ENCODE assay signal across 26 cellular contexts in the genomic region with DNA sequence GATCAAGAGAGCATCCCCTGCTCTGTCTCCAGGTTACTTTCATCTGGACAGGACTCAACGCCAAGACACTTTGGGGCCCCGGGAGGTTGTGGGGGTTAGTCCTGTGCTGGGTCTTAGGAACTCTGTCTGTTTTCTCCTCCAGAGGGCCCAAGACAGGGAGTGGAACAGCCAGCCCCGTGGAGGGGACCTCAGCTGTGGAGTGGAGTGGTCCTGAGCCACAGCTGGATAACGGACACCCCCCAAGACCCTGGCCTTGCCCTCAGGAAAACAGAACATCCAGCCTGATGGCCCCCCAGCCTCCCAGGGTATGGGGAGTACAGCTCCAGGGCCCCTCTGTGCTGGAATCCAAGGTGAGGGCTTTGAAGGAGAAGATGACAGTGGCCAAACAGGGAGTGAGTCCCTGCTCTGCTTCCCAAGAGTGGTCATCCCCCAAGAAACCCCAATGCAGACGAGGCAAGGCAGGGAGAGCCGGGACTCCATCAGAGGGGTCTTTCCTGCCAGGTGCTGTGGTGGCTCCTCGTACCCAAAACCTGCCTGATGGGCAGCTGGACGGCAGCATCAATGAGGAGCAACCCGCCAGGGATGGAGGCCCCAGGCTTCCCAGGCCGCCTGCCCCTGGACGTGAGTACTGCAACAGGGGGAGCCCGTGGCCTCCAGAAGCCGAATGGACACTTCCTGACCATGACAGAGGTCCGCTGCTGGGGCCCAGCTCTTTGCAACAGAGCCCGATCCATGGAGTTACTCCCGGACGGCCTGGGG. TPM values are rescaled to one million over a fixed set of nuclear protein-coding genes. Genes with fewer than 3 reads are reported as not detected.
"Had no signal": no experiment of that assay in that cellular context is flagged by ENCODE, and none has a peak within 500 bp of the region (broad histone marks: within the 10 kb centered on the region; RNA-seq: fewer than 3 reads in every experiment).

No MANE protein-coding gene starts in this region.

- H3K9me3 ChIP-seq: colonic mucosa, esophagus squamous epithelium, mucosa of descending colon, neutrophil, prostate gland, right atrium auricular region, sigmoid colon, stomach, thyroid gland had no signal

- H3K36me3 ChIP-seq: colonic mucosa, neutrophil, prostate gland, thyroid gland had no signal

- DNase-seq: colonic mucosa; effector CD8-positive, alpha-beta T cell; erythroblast; esophagus squamous epithelium; foreskin melanocyte; hypothalamus; immature natural killer cell; islet precursor cell; left ventricle myocardium superior; mesenchymal stem cell; mucosa of descending colon; naive B cell; nephron progenitor cell; sigmoid colon; stimulated activated CD4-positive, alpha-beta T cell treated with anti-CD3 and anti-CD28 coated beads, Interleukin-2, amount 100 ng/mL, for 24 hours; stimulated activated CD4-positive, alpha-beta T cell treated with anti-CD3 and anti-CD28 coated beads, Interleukin-4, amount 100 ng/mL, for 24 hours; stimulated activated naive CD4-positive, alpha-beta T cell treated with Interleukin-2 at 50 U/mL for 16 hours; stomach; thyroid gland; trophoblast cell had no signal

- FAIRE-seq: endometrium had no signal

- H3K79me2 ChIP-seq: parathyroid adenoma had no signal

- H2AFZ ChIP-seq: parathyroid adenoma had no signal

- H3K4me1 ChIP-seq: colonic mucosa, parathyroid adenoma, prostate gland had no signal

- ATAC-seq: left ventricle myocardium superior; mucosa of descending colon; stimulated activated effector memory CD8-positive, alpha-beta T cell treated with anti-CD3 and anti-CD28 coated beads, Interleukin-12 subunit alpha, Interleukin-12 subunit beta, amount 100 ng/mL, for 72 hours had no signal

- H3K9ac ChIP-seq: parathyroid adenoma had no signal

- H3K27ac ChIP-seq: colonic mucosa, esophagus squamous epithelium, neutrophil, parathyroid adenoma, prostate gland, right atrium auricular region, sigmoid colon, stomach had no signal

- H3K27me3 ChIP-seq: right atrium auricular region, sigmoid colon, thyroid gland had no signal

- H3K4me3 ChIP-seq: colonic mucosa, esophagus squamous epithelium, mucosa of descending colon, prostate gland, right atrium auricular region, sigmoid colon, stomach, thyroid gland had no signal

RNA-seq across cellular contexts. Expression of a gene that starts 3.5 kb away (rescaled TPM):
- polyA plus RNA-seq: immature natural killer cell had no signal
